ENCODE assay signal across 12 cellular contexts in genomic region chr6:38337819-38338465, GRCh38.
DNase-seq lines count a peak whose midpoint lies in the region; ATAC-seq, FAIRE-seq and TF ChIP-seq lines count a peak whose summit lies in the region.
"Had no signal": no experiment of that assay in that cellular context is flagged by ENCODE, and none has a peak within 500 bp of the region (broad histone marks: within the 10 kb centered on the region; RNA-seq: fewer than 3 reads in every experiment).

No MANE protein-coding gene starts in this region.

- H3K9ac ChIP-seq in PC-3 (ENCODE audit: low read length) (no peak overlapping the region), endothelial cell of umbilical vein (replicated peaks; ENCODE audit: extremely low read depth, insufficient read depth, low read length) (no peak overlapping the region)

- H3K4me3 ChIP-seq in PC-3 (ENCODE audit: low read length) (no peak overlapping the region), endothelial cell of umbilical vein (replicated peaks in 1 of 3; ENCODE audit: insufficient read depth in 1 of 3, low read depth in 1 of 3, low read length in 3 of 3) (no peak overlapping the region), osteoblast (ENCODE audit: insufficient read depth, low read length) (no peak overlapping the region)

- DNase-seq in EH (ENCODE audit: low read depth) (peak; percentile 85), PC-3 (peak; percentile 71), endothelial cell of umbilical vein (ENCODE audit: low read depth, low spot score) (peak; percentile 32), osteoblast (ENCODE audit: insufficient read length, low spot score, missing footprints) (peak; percentile 50), NCI-H2029 (lab: John Stamatoyannopoulos, UW) (no peak), retina (no peak), HTR-8/SVneo (ENCODE audit: insufficient read length, low spot score) (no peak)
- DNase-seq: activated CD8-positive, alpha-beta T cell treated with anti-CD3 and anti-CD28 coated beads, Interleukin-2, amount 10 ng/mL, durations not matched to agents 7 days and 5 days; DND-41; left colon; NCI-H2107 had no signal

- H3K79me2 ChIP-seq in PC-3 (ENCODE audit: low read length): no peaks in the 10 kb centered on the region
- no peaks in the 10 kb centered on the region for H3K79me2 ChIP-seq in endothelial cell of umbilical vein (ENCODE audit: control insufficient read depth, insufficient read depth, low read length)
- H3K79me2 ChIP-seq in osteoblast (ENCODE audit: insufficient read depth, low read length): no peaks in the 10 kb centered on the region

- H3K27me3 ChIP-seq in PC-3 (ENCODE audit: low read length) (no peaks in the 10 kb centered on the region), endothelial cell of umbilical vein (ENCODE audit: control insufficient read depth in 2 of 2, insufficient read depth in 2 of 2, low read length in 2 of 2) (no peaks in the 10 kb centered on the region), osteoblast (ENCODE audit: insufficient read depth, low read length) (no peaks in the 10 kb centered on the region)

- no peaks in the 10 kb centered on the region for H3F3A ChIP-seq in PC-3 (ENCODE audit: low read length, unreplicated experiment)

- H3K36me3 ChIP-seq in PC-3 (ENCODE audit: low read depth, low read length): no peaks in the 10 kb centered on the region
- peaks cover 0 to 1% of the 10 kb centered on the region in 2 experiments for H3K36me3 ChIP-seq in endothelial cell of umbilical vein (ENCODE audit: control insufficient read depth in 2 of 2, extremely low read depth in 1 of 2, insufficient read depth in 2 of 2, low read length in 2 of 2)
- H3K36me3 ChIP-seq in osteoblast (ENCODE audit: insufficient read depth, low read length): no peaks in the 10 kb centered on the region

- peak; percentile 71 for FAIRE-seq in endothelial cell of umbilical vein (lab: Jason Lieb, UNC)
- no peak for FAIRE-seq in HTR-8/SVneo (lab: Jason Lieb, UNC)

- H3K27ac ChIP-seq in PC-3 (ENCODE audit: low read length): no peak overlapping the region; the same call in 1 of the 2 replicates
- no peak overlapping the region for H3K27ac ChIP-seq in endothelial cell of umbilical vein (ENCODE audit: insufficient read depth, low read depth, low read length)
- H3K27ac ChIP-seq in osteoblast (ENCODE audit: low read depth, low read length): no peak overlapping the region

- H3K9me1 ChIP-seq in endothelial cell of umbilical vein (replicated peaks; ENCODE audit: control insufficient read depth, extremely low read depth, insufficient read depth, low read length): no peaks in the 10 kb centered on the region

- ATAC-seq in PC-3 (peak; percentile 99), HG03460 (IDR thresholded peaks at IDR 0.05; ENCODE audit: unreplicated experiment) (no peak)
- ATAC-seq: activated CD8-positive, alpha-beta T cell treated with anti-CD3 and anti-CD28 coated beads, Interleukin-2, amount 10 ng/mL, durations not matched to agents 7 days and 5 days; left colon had no signal

- 0 out of 2 replicates have a peak, but pooled peaks have one; percentile 25 for TF ChIP-seq CTCF in PC-3 (conservative IDR thresholded peaks at IDR 0.05; ENCODE audit: low read depth, low read length)
- no peak for TF ChIP-seq CTCF in endothelial cell of umbilical vein (IDR thresholded peaks at IDR 0.05; ENCODE audit: extremely low read depth in 1 of 2, insufficient read depth in 1 of 2, low read depth in 1 of 2, low read length in 2 of 2)
- TF ChIP-seq CTCF in osteoblast (IDR thresholded peaks at IDR 0.05; ENCODE audit: extremely low read depth, low read depth, low read length): peak; percentile 39

- no peaks in the 10 kb centered on the region for H4K20me1 ChIP-seq in PC-3 (ENCODE audit: low read length)
- no peaks in the 10 kb centered on the region for H4K20me1 ChIP-seq in endothelial cell of umbilical vein (replicated peaks; ENCODE audit: control insufficient read depth, extremely low read depth, insufficient read depth, low read length)
- no peaks in the 10 kb centered on the region for H4K20me1 ChIP-seq in osteoblast (ENCODE audit: insufficient read depth, low read length)

- dilution Hi-C loops in endothelial cell of umbilical vein (cut with MboI; ENCODE audit: extremely low pct_ligation_motif_present, low sequenced_read_pairs): no loop called here

- no peak overlapping the region for H3K4me2 ChIP-seq in PC-3 (ENCODE audit: low read length)
- H3K4me2 ChIP-seq in endothelial cell of umbilical vein (ENCODE audit: insufficient read depth, low read length): no peak overlapping the region
- no peak overlapping the region for H3K4me2 ChIP-seq in osteoblast (ENCODE audit: insufficient read depth, low read length)

- POLR2A ChIA-PET in PC-3 (lab: Charles Lee; ENCODE audit: unreplicated experiment): no interaction called here
- POLR2A ChIA-PET in endothelial cell of umbilical vein (lab: Charles Lee): no interaction called here

- H3K9me3 ChIP-seq in PC-3 (ENCODE audit: low read length) (no peaks in the 10 kb centered on the region), endothelial cell of umbilical vein (replicated peaks; ENCODE audit: control insufficient read depth, insufficient read depth, low read length) (no peaks in the 10 kb centered on the region), osteoblast (ENCODE audit: low read depth, low read length) (peaks cover 1% of the 10 kb centered on the region)

- no peak for TF ChIP-seq POLR2A in endothelial cell of umbilical vein (IDR thresholded peaks at IDR 0.05; ENCODE audit: low read depth, low read length)

- H3K4me1 ChIP-seq in PC-3 (ENCODE audit: insufficient read depth, low read length) (peaks cover 10% of the 10 kb centered on the region), endothelial cell of umbilical vein (ENCODE audit: control insufficient read depth, extremely low read depth, insufficient read depth, low read length) (no peaks in the 10 kb centered on the region), osteoblast (ENCODE audit: insufficient read depth, low read length) (peaks cover 8% of the 10 kb centered on the region)

- intact Hi-C loops in PC-3 (cut with micrococcal nuclease): no loop called here
- intact Hi-C loops in endothelial cell of umbilical vein (cut with micrococcal nuclease): no loop called here

- BruUV-seq in PC-3 (replicated peaks; lab: Mats Ljungman, UMichigan): TSS peak; percentile 88
- BruUV-seq in endothelial cell of umbilical vein (replicated peaks; lab: Mats Ljungman, UMichigan): no TSS peak

- CTCF ChIA-PET in PC-3 (lab: Charles Lee) (no interaction called here), endothelial cell of umbilical vein (lab: Charles Lee) (interaction anchor here (0.6 to 1.9 kb wide), 2 partner anchors 9 to 207 kb away, joined by 3 to 4 read pairs; no protein-coding TSS in a partner anchor)

- H3K9me2 ChIP-seq in PC-3 (replicated peaks; ENCODE audit: low read length): no peaks in the 10 kb centered on the region

- no peak overlapping the region for H2AFZ ChIP-seq in PC-3 (ENCODE audit: low read length)
- H2AFZ ChIP-seq in endothelial cell of umbilical vein (ENCODE audit: low read depth, low read length): no peak overlapping the region
- peak overlapping the region; percentile 24 for H2AFZ ChIP-seq in osteoblast (ENCODE audit: low read length)

TF ChIP-seq in endothelial cell of umbilical vein, 7 proteins besides CTCF, POLR2A, EP300 and RAD21:
- no peak for TF ChIP-seq POLR2AphosphoS5 (IDR thresholded peaks at IDR 0.05; ENCODE audit: insufficient read depth, low read depth, low read length)
- TF ChIP-seq JUN (IDR thresholded peaks at IDR 0.05; ENCODE audit: borderline replicate concordance, insufficient read depth, insufficient read length, low read depth): no peak
- TF ChIP-seq MYC (IDR thresholded peaks at IDR 0.05; ENCODE audit: low read depth, low read length): no peak
- TF ChIP-seq, protein P1, sequence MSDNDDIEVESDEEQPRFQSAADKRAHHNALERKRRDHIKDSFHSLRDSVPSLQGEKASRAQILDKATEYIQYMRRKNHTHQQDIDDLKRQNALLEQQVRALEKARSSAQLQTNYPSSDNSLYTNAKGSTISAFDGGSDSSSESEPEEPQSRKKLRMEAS (IDR thresholded peaks at IDR 0.05; ENCODE audit: insufficient read depth, insufficient read length): no peak
- no peak for TF ChIP-seq FOS (IDR thresholded peaks at IDR 0.05; ENCODE audit: borderline replicate concordance, insufficient read depth, low read length)
- TF ChIP-seq GATA2 (IDR thresholded peaks at IDR 0.05; ENCODE audit: insufficient read depth, insufficient read length, low read depth, low read length): no peak
- no peak for TF ChIP-seq EZH2 (IDR thresholded peaks at IDR 0.05; ENCODE audit: borderline replicate concordance, low read depth, low read length, severe bottlenecking)

Comparison
In these comparisons a context has a peak if more than half of its experiments do, and no peak if none do; other contexts are left out.
1. DNase-seq: peak in EH (single experiment), PC-3 (single experiment), endothelial cell of umbilical vein (single experiment) and osteoblast (single experiment); none in NCI-H2029 (single experiment), retina (single experiment) and HTR-8/SVneo (single experiment).
2. CTCF ChIP-seq: peak in PC-3 (single experiment) and osteoblast (single experiment); none in endothelial cell of umbilical vein (0 of 2).